In the genomic region with DNA sequence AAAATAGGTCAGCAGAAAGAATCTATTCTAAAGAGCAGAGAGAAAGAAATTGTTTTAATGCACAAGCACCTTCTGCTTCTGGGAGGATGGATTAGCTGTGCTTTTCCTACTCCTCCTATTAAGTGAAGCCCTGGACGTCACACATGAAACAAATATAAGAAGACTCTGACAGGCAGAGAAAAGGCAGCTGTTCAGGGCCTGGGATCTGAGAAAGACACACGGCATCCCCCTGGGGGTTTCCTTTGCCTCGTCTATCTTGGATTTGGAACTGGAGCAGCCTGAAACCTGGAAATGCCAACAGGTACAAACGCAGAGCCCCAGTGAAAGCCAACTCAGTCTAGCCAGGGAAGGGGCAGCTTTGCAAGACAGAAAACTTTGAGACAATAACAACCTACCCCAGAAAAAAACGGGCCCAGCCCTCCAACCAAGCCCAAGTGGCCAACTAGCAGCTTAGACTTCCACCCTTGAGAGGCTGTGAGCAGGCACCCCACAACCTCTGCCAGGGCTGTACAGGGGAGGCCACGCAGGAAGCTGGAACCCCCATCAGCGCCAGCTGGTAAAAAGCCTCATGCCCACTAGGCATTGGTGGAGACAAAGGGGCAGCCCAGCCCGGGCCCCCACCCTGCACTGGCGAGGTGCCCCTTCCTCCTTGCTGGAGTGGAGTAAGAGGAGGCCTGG, we compare ENCODE assay signal across 12 cellular contexts. TPM values are rescaled to one million over a fixed set of nuclear protein-coding genes. Genes with fewer than 3 reads are reported as not detected.
DNase-seq lines count a peak whose midpoint lies in the region; ATAC-seq and TF ChIP-seq lines count a peak whose summit lies in the region.
"Had no signal": no experiment of that assay in that cellular context is flagged by ENCODE, and none has a peak within 500 bp of the region (broad histone marks: within the 10 kb centered on the region; RNA-seq: fewer than 3 reads in every experiment).

No MANE protein-coding gene starts in this region.

- H2BK15ac ChIP-seq in neuronal stem cell (ENCODE audit: low read length), result no peak overlapping the region

- H3K36me3 ChIP-seq in OCI-LY1 (ENCODE audit: insufficient read depth, low read length), result peaks cover 27% of the 10 kb centered on the region
- H3K36me3 ChIP-seq in endocrine pancreas (ENCODE audit: control insufficient read depth, insufficient read depth, low read length), result no peaks in the 10 kb centered on the region
- peaks cover 14 to 71% of the 10 kb centered on the region in 2 donors for H3K36me3 ChIP-seq in neuronal stem cell (replicated peaks in 1 of 2; ENCODE audit: control insufficient read depth in 2 of 2, insufficient read depth in 2 of 2, low read length in 2 of 2)

- H4K20me1 ChIP-seq in OCI-LY1 (ENCODE audit: insufficient read depth, low read length), result no peaks in the 10 kb centered on the region

- peak overlapping the region; percentile 83 for H3K18ac ChIP-seq in neuronal stem cell (ENCODE audit: low read length)

- peak overlapping the region; percentile 72 for H4K91ac ChIP-seq in neuronal stem cell (ENCODE audit: low read depth, low read length, poor library complexity)

- H3K9me3 ChIP-seq in OCI-LY1 (ENCODE audit: low read length) (no peaks in the 10 kb centered on the region), endocrine pancreas (ENCODE audit: control insufficient read depth, low read length) (no peaks in the 10 kb centered on the region), neuronal stem cell (replicated peaks in 1 of 2; ENCODE audit: control insufficient read depth in 2 of 2, insufficient read depth in 1 of 2, low read depth in 1 of 2, low read length in 2 of 2) (no peaks in the 10 kb centered on the region)

- H2BK5ac ChIP-seq in neuronal stem cell (ENCODE audit: low read length), result no peak overlapping the region

- peaks cover 97% of the 10 kb centered on the region for H3K4me1 ChIP-seq in OCI-LY1 (ENCODE audit: insufficient read depth, low read length, severe bottlenecking)
- peaks cover 9% of the 10 kb centered on the region for H3K4me1 ChIP-seq in endocrine pancreas (ENCODE audit: control insufficient read depth, insufficient read depth, low read length)
- peaks cover 4 to 19% of the 10 kb centered on the region in 2 donors for H3K4me1 ChIP-seq in neuronal stem cell (ENCODE audit: control insufficient read depth in 2 of 2, insufficient read depth in 1 of 2, low read depth in 1 of 2, low read length in 2 of 2)

- peak overlapping the region; percentile 56 for H2AK5ac ChIP-seq in neuronal stem cell (ENCODE audit: low read depth, low read length)

- no peaks in the 10 kb centered on the region for H3K9me2 ChIP-seq in OCI-LY1 (ENCODE audit: low read depth, low read length)

- peak overlapping the region; percentile 18 for H2BK12ac ChIP-seq in neuronal stem cell (ENCODE audit: low read length)

- no peak overlapping the region for H2BK120ac ChIP-seq in neuronal stem cell (ENCODE audit: low read depth, low read length)

- H3K79me2 ChIP-seq in OCI-LY1 (ENCODE audit: insufficient read depth, low read length), result peaks cover 39% of the 10 kb centered on the region

- no CpG with 5 or more reads among the region's 9 CpGs for WGBS in neuronal stem cell (ENCODE audit: extremely low coverage in 2 of 2, insufficient read length in 2 of 2, insufficient replicate concordance in 1 of 2), 2 donors

- peaks cover 21% of the 10 kb centered on the region for H3K79me1 ChIP-seq in neuronal stem cell (ENCODE audit: low read depth, low read length)

- H3K9ac ChIP-seq in OCI-LY1 (ENCODE audit: low read length) (peak overlapping the region; percentile 65; the same call in 1 of the 2 replicates), endocrine pancreas (ENCODE audit: control insufficient read depth, insufficient read depth, low read length) (peak overlapping the region; percentile 10), neuronal stem cell (ENCODE audit: low read depth, low read length, poor library complexity) (peak overlapping the region; percentile 21)

- H3K4ac ChIP-seq in neuronal stem cell (ENCODE audit: low read length), result no peak overlapping the region

- no peak overlapping the region for H3K14ac ChIP-seq in neuronal stem cell (ENCODE audit: low read length)

- H4K8ac ChIP-seq in neuronal stem cell (ENCODE audit: low read depth, low read length), result no peak overlapping the region

- in situ Hi-C loops in G401 (cut with HindIII; ENCODE audit: low sequenced_read_pairs), result no loop called here

- H3K4me2 ChIP-seq in OCI-LY1 (ENCODE audit: low read length) (peak overlapping the region; percentile 68), neuronal stem cell (ENCODE audit: insufficient read depth, low read length, poor library complexity, severe bottlenecking) (no peak overlapping the region)

- ATAC-seq in GM21619 (IDR thresholded peaks at IDR 0.05; ENCODE audit: unreplicated experiment), result no peak
- no peak for ATAC-seq in HG02759 (IDR thresholded peaks at IDR 0.05; ENCODE audit: unreplicated experiment)
- ATAC-seq: activated CD4-positive, CD25-positive, alpha-beta regulatory T cell treated with anti-CD3 and anti-CD28 coated beads, Interleukin-2, amount 50 U/mL, for 24 hours had no signal

- H2AFZ ChIP-seq in OCI-LY1 (ENCODE audit: low read length) (no peak overlapping the region), neuronal stem cell (ENCODE audit: low read length) (no peak overlapping the region)

- H3K27ac ChIP-seq in OCI-LY1 (ENCODE audit: low read depth, low read length, poor library complexity, severe bottlenecking), result peak overlapping the region; percentile 96
- no peak overlapping the region for H3K27ac ChIP-seq in neuronal stem cell (replicated peaks; ENCODE audit: low read length)

- peak; percentile 14 for DNase-seq in G401 (ENCODE audit: low spot score)
- DNase-seq in neuronal stem cell (ENCODE audit: low spot score), result no peak
- no peak for DNase-seq in SW 1271 (lab: John Stamatoyannopoulos, UW)
- no peak for DNase-seq in GM03348 (ENCODE audit: low spot score)
- DNase-seq: anterior cingulate cortex, erythroblast, trophoblast cell had no signal

- no peaks in the 10 kb centered on the region for H3K27me3 ChIP-seq in OCI-LY1 (ENCODE audit: insufficient read depth, low read length)
- H3K27me3 ChIP-seq in endocrine pancreas (ENCODE audit: control insufficient read depth, insufficient read depth, low read length), result no peaks in the 10 kb centered on the region
- no peaks in the 10 kb centered on the region for H3K27me3 ChIP-seq in neuronal stem cell (ENCODE audit: control insufficient read depth in 3 of 3, insufficient read depth in 3 of 3, low read depth in 1 of 3, low read length in 3 of 3)

- H3K23ac ChIP-seq in neuronal stem cell (ENCODE audit: low read depth, low read length, poor library complexity), result peak overlapping the region; percentile 89

- TF ChIP-seq CTCF in OCI-LY1 (IDR thresholded peaks at IDR 0.05; ENCODE audit: low read length), result no peak

- H3K4me3 ChIP-seq in OCI-LY1 (ENCODE audit: low read depth, low read length, poor library complexity, severe bottlenecking), result peak overlapping the region; percentile 23
- no peak overlapping the region for H3K4me3 ChIP-seq in endocrine pancreas (ENCODE audit: control insufficient read depth, insufficient read depth, low read length)
- H3K4me3 ChIP-seq in neuronal stem cell (ENCODE audit: low read length in 2 of 2), result no peak overlapping the region

- H3F3A ChIP-seq in OCI-LY1 (ENCODE audit: insufficient read depth, low read length), result no peaks in the 10 kb centered on the region; the same call in 1 of the 2 replicates

RNA-seq across cellular contexts. Expression of gene CERK, which starts 7.3 kb away (rescaled TPM):
- total RNA-seq in G401 (2014; rRNA removed; shearing (Covaris generic)), result 50.3 and 70.0 TPM in 2 replicates
- polyA plus RNA-seq in neuronal stem cell (2013, experiment 1 of 2), result 50.9 TPM
- 51.4 TPM for polyA plus RNA-seq in neuronal stem cell (2013, experiment 2 of 2)

RNA-seq across cellular contexts. Expression of gene TBC1D22A, which starts 31.7 kb away (rescaled TPM):
- total RNA-seq in G401 (2014; rRNA removed; shearing (Covaris generic)), result 11.1 and 14.1 TPM in 2 replicates
- 10.2 TPM for polyA plus RNA-seq in neuronal stem cell (2013, experiment 1 of 2)
- polyA plus RNA-seq in neuronal stem cell (2013, experiment 2 of 2), result 10.6 TPM

Comparison
In these comparisons a context has a peak if more than half of its experiments do, and no peak if none do; other contexts are left out.
1. H3K9ac ChIP-seq: peak in every context shown above with its lines; median percentile 65 in OCI-LY1; 21 in neuronal stem cell; 10 in endocrine pancreas.